3 cellular contexts compared by ENCODE assay signal in the genomic region with DNA sequence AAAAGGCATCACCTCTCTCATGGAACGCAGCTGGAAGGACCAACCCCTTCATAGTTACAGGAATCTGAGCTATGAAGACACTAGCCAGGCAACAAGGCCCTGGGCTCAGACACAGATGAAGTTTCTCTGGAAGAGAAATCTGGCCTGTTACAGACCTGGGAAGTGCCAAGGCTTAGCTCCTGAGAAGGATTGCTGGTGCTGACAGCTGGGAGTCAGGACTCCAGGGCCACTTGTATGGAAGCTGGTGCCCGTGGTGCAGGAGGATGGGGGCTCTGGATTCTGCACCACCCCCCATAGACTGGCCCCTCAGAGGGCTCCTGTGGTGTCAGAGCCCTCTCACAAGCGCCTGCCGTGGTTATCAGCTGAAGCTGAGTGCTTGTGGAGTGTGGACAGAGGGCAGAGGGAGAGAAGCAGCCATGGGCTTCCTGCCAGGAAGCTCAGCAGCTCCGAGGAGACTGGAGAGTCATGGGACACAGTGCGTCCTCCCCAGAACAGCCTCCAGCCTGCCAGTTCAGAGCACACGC.
TF ChIP-seq lines count a peak whose summit lies in the region.

No MANE protein-coding gene starts in this region.

TF ChIP-seq in liver, 16 proteins besides CTCF, POLR2A, EP300 and RAD21 (continued from another document):
- peak; percentile 22 for TF ChIP-seq NR2F2 (IDR thresholded peaks at IDR 0.05)

TF ChIP-seq in HepG2, 621 proteins besides CTCF, POLR2A, EP300 and RAD21:
- TF ChIP-seq SP4 (CRISPR knock-in tag; IDR thresholded peaks at IDR 0.05) (no peak), ZNF619 (CRISPR knock-in tag; IDR thresholded peaks at IDR 0.05) (no peak), GATAD1 (CRISPR knock-in tag; IDR thresholded peaks at IDR 0.05) (no peak), ZNF263 (CRISPR knock-in tag; IDR thresholded peaks at IDR 0.05) (no peak), ZNF432 (CRISPR knock-in tag; IDR thresholded peaks at IDR 0.05; ENCODE audit: borderline replicate concordance) (no peak), CCDC6 (CRISPR knock-in tag; IDR thresholded peaks at IDR 0.05) (no peak), ZNF251 (CRISPR knock-in tag; IDR thresholded peaks at IDR 0.05) (no peak), MEIS2 (CRISPR knock-in tag; IDR thresholded peaks at IDR 0.05) (no peak)
- TF ChIP-seq, protein P1, sequence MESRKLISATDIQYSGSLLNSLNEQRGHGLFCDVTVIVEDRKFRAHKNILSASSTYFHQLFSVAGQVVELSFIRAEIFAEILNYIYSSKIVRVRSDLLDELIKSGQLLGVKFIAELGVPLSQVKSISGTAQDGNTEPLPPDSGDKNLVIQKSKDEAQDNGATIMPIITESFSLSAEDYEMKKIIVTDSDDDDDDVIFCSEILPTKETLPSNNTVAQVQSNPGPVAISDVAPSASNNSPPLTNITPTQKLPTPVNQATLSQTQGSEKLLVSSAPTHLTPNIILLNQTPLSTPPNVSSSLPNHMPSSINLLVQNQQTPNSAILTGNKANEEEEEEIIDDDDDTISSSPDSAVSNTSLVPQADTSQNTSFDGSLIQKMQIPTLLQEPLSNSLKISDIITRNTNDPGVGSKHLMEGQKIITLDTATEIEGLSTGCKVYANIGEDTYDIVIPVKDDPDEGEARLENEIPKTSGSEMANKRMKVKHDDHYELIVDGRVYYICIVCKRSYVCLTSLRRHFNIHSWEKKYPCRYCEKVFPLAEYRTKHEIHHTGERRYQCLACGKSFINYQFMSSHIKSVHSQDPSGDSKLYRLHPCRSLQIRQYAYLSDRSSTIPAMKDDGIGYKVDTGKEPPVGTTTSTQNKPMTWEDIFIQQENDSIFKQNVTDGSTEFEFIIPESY (CRISPR knock-in tag; IDR thresholded peaks at IDR 0.05): no peak
- TF ChIP-seq, protein P2, sequence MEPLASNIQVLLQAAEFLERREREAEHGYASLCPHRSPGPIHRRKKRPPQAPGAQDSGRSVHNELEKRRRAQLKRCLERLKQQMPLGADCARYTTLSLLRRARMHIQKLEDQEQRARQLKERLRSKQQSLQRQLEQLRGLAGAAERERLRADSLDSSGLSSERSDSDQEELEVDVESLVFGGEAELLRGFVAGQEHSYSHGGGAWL (CRISPR knock-in tag; IDR thresholded peaks at IDR 0.05): no peak
- TF ChIP-seq, protein P3, sequence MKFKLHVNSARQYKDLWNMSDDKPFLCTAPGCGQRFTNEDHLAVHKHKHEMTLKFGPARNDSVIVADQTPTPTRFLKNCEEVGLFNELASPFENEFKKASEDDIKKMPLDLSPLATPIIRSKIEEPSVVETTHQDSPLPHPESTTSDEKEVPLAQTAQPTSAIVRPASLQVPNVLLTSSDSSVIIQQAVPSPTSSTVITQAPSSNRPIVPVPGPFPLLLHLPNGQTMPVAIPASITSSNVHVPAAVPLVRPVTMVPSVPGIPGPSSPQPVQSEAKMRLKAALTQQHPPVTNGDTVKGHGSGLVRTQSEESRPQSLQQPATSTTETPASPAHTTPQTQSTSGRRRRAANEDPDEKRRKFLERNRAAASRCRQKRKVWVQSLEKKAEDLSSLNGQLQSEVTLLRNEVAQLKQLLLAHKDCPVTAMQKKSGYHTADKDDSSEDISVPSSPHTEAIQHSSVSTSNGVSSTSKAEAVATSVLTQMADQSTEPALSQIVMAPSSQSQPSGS (CRISPR knock-in tag; IDR thresholded peaks at IDR 0.05): no peak

TF ChIP-seq in HEK293T, 16 proteins besides CTCF, POLR2A, EP300 and RAD21 (continued from another document):
- TF ChIP-seq SUZ12 (IDR thresholded peaks at IDR 0.05) (no peak), CTBP1 (IDR thresholded peaks at IDR 0.05; ENCODE audit: borderline replicate concordance) (no peak), LEF1 (IDR thresholded peaks at IDR 0.05; ENCODE audit: borderline replicate concordance) (no peak)
